15 cellular contexts compared by ENCODE assay signal in the genomic region with DNA sequence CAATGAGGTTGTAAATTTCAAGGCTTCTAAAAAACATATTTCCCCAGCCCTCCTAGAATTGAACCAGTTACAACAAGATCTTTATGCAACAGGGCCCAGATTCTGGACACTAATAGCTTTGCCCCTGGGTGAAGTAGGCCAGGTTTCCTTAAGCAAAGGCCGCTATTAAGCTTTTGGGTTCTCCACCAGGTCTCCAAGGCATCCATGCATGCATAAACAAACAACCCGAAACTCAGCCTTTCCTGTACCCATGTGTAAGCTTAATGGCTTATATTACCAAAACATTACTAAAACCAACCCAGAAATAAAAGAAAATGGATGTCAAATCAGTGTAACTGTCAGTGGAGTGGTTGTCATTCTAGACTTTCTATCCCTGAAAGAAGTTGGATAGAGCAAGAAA.
"Had no signal": no experiment of that assay in that cellular context is flagged by ENCODE, and none has a peak within 500 bp of the region (broad histone marks: within the 10 kb centered on the region; RNA-seq: fewer than 3 reads in every experiment).

No MANE protein-coding gene starts in this region.

- FAIRE-seq: bronchial epithelial cell, frontal cortex, islet of Langerhans, urothelium cell line had no signal

- H3K27me3 ChIP-seq: ovary had no signal

- H3K4me1 ChIP-seq: heart right ventricle had no signal

- H3K27ac ChIP-seq: heart right ventricle, ovary, VCaP had no signal

- H3K4me3 ChIP-seq: heart right ventricle, mucosa of descending colon, ovary had no signal

- DNase-seq: activated CD4-positive, alpha-beta T cell treated with anti-CD3 and anti-CD28 coated beads for 1 hour; activated CD4-positive, alpha-beta T cell treated with anti-CD3 and anti-CD28 coated beads, Interleukin-2, amount 50 U/mL, for 48 hours; activated naive CD4-positive, alpha-beta T cell treated with anti-CD3 and anti-CD28 coated beads for 36 hours; activated naive CD8-positive, alpha-beta T cell treated with anti-CD3 and anti-CD28 coated beads, Interleukin-2, amount 50 U/mL, for 24 hours; heart right ventricle; left ventricle myocardium superior; mucosa of descending colon; naive thymus-derived CD4-positive, alpha-beta T cell; ovary; stimulated activated CD4-positive, alpha-beta T cell treated with anti-CD3 and anti-CD28 coated beads, Interleukin-1b, Interleukin-23, amount 100 ng/mL, for 48 hours had no signal

- H3K9me3 ChIP-seq: heart right ventricle, mucosa of descending colon, ovary had no signal

- ATAC-seq: activated naive CD8-positive, alpha-beta T cell treated with anti-CD3 and anti-CD28 coated beads, Interleukin-2, amount 50 U/mL, for 24 hours; heart right ventricle; left ventricle myocardium superior; mucosa of descending colon; naive thymus-derived CD4-positive, alpha-beta T cell had no signal

- H3K36me3 ChIP-seq: heart right ventricle, ovary had no signal
